3 cellular contexts compared by ENCODE assay signal in the genomic region with DNA sequence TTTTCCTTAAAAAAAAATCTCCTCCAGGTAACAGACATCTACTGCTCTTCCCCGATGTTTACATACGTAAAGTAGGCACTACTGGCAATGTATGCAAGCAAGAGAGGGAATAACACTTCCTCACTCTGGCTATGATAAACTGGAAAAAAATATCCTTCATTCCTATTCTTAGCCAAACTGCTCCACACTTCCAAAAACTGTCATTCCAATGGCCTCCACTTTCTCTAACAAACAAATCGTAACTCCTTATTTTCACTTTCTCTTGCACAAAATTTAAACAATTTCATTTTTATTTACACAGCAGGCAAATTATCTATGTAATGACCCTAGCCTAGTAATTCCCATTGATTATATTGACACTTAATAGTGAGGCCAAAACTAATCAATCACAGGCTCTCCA.
TF ChIP-seq lines count a peak whose summit lies in the region.

No MANE protein-coding gene starts in this region.

TF ChIP-seq in SK-N-SH, 30 proteins besides CTCF, POLR2A, EP300 and RAD21 (continued from another document):
- no peak for TF ChIP-seq ZBTB33 (IDR thresholded peaks at IDR 0.05; ENCODE audit: borderline replicate concordance, low read depth)
- no peak for TF ChIP-seq FOXJ3 (CRISPR knock-in tag; IDR thresholded peaks at IDR 0.05)
- no peak for TF ChIP-seq USF2 (IDR thresholded peaks at IDR 0.05; ENCODE audit: borderline replicate concordance, low read depth, low read length)
- no peak for TF ChIP-seq REST (IDR thresholded peaks at IDR 0.05; ENCODE audit: low read depth, low read length)
- TF ChIP-seq MEF2A (IDR thresholded peaks at IDR 0.05; ENCODE audit: borderline replicate concordance, low read depth): no peak
- TF ChIP-seq TEAD4 (IDR thresholded peaks at IDR 0.05; ENCODE audit: borderline replicate concordance, insufficient read depth): no peak
- TF ChIP-seq GATA2 (CRISPR knock-in tag; IDR thresholded peaks at IDR 0.05): no peak
- no peak for TF ChIP-seq RCOR1 (IDR thresholded peaks at IDR 0.05; ENCODE audit: low read length)
- no peak for TF ChIP-seq GABPA (IDR thresholded peaks at IDR 0.05; ENCODE audit: low read depth)
- no peak for TF ChIP-seq SMC3 (IDR thresholded peaks at IDR 0.05; ENCODE audit: low read depth, low read length)
- TF ChIP-seq ELF1 (IDR thresholded peaks at IDR 0.05): no peak
- TF ChIP-seq JUND (IDR thresholded peaks at IDR 0.05): no peak

TF ChIP-seq in SK-N-SH treated with all-trans-retinoic acid at 6 μM for 48 hours, 23 proteins besides CTCF, POLR2A, EP300 and RAD21 (continued from another document):
- TF ChIP-seq POU6F1 (CRISPR knock-in tag; IDR thresholded peaks at IDR 0.05; ENCODE audit: borderline replicate concordance, low read depth) (no peak), CSDC2 (CRISPR knock-in tag; IDR thresholded peaks at IDR 0.05) (no peak), BACH2 (CRISPR knock-in tag; IDR thresholded peaks at IDR 0.05; ENCODE audit: borderline replicate concordance) (no peak), CSRNP3 (CRISPR knock-in tag; IDR thresholded peaks at IDR 0.05) (no peak), RARB (CRISPR knock-in tag; IDR thresholded peaks at IDR 0.05) (no peak), TCF4 (CRISPR knock-in tag; IDR thresholded peaks at IDR 0.05; ENCODE audit: borderline replicate concordance) (no peak), PATZ1 (CRISPR knock-in tag; IDR thresholded peaks at IDR 0.05; ENCODE audit: borderline replicate concordance) (no peak), ZNF565 (CRISPR knock-in tag; conservative IDR thresholded peaks at IDR 0.05; ENCODE audit: low read depth) (no peak), ZNF8 (CRISPR knock-in tag; IDR thresholded peaks at IDR 0.05) (no peak), SNAI2 (CRISPR knock-in tag; IDR thresholded peaks at IDR 0.05) (no peak), ZFP30 (CRISPR knock-in tag; IDR thresholded peaks at IDR 0.05) (no peak)

TF ChIP-seq in endothelial cell of umbilical vein, 7 proteins besides CTCF, POLR2A, EP300 and RAD21 (continued from another document):
- TF ChIP-seq MYC (IDR thresholded peaks at IDR 0.05; ENCODE audit: low read depth, low read length) (no peak), JUN (IDR thresholded peaks at IDR 0.05; ENCODE audit: borderline replicate concordance, insufficient read depth, insufficient read length, low read depth) (no peak), EZH2 (IDR thresholded peaks at IDR 0.05; ENCODE audit: borderline replicate concordance, low read depth, low read length, severe bottlenecking) (no peak)
TF ChIP-seq in endothelial cell of umbilical vein: peak in this region for 0.
